20 cellular contexts compared by ENCODE assay signal in the genomic region with DNA sequence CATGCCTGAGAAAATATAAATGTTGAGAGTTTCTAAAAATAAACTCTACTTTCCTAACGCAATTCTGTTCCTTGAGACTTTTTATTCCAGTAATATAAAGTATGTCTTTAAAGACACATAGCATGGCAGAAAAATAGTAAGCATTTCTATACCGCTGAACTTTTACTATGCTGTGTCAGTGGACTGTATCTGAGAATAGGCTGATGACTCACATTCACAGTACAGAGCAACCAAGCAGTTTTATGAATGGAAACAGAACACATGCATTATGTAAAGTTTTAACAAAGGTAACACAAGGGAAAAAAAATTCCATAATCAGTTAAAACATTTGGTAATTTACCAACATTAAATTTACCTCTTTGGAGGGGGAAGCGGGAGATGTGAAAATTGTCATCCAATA. TPM values are rescaled to one million over a fixed set of nuclear protein-coding genes. Genes with fewer than 3 reads are reported as not detected.
DNase-seq lines count a peak whose midpoint lies in the region; TF ChIP-seq lines count a peak whose summit lies in the region.
"Had no signal": no experiment of that assay in that cellular context is flagged by ENCODE, and none has a peak within 500 bp of the region (broad histone marks: within the 10 kb centered on the region; RNA-seq: fewer than 3 reads in every experiment).

No MANE protein-coding gene starts in this region.

- H3K27me3 Mint-ChIP-seq in MCF 10A (ENCODE audit: insufficient read depth, unreplicated experiment) (no peaks in the 10 kb centered on the region), type B pancreatic cell (no peaks in the 10 kb centered on the region)
- H3K27me3 Mint-ChIP-seq: activated naive CD8-positive, alpha-beta T cell; IgD-negative memory B cell had no signal

- no peaks in the 10 kb centered on the region for H3K4me1 ChIP-seq in breast epithelium

- no peaks in the 10 kb centered on the region for H3K9me3 ChIP-seq in breast epithelium
- H3K9me3 ChIP-seq: stomach had no signal

- intact Hi-C loops in MCF 10A (cut with micrococcal nuclease) (no loop called here), breast epithelium (cut with DNase I; ENCODE audit: low total_unique reads) (no loop called here), posterior vena cava (cut with DNase I) (no loop called here)

- no peaks in the 10 kb centered on the region for H3K36me3 ChIP-seq in breast epithelium

- H3K27ac ChIP-seq in breast epithelium = no peak overlapping the region
- H3K27ac ChIP-seq: stomach had no signal

- H3K9me3 Mint-ChIP-seq in MCF 10A (ENCODE audit: unreplicated experiment) (no peaks in the 10 kb centered on the region), type B pancreatic cell (no peaks in the 10 kb centered on the region)
- H3K9me3 Mint-ChIP-seq: IgD-negative memory B cell, immature natural killer cell, WTC11 had no signal

- H3K27ac Mint-ChIP-seq in MCF 10A (ENCODE audit: low read depth, unreplicated experiment) (no peak overlapping the region), type B pancreatic cell (peak overlapping the region; percentile 54)
- H3K27ac Mint-ChIP-seq: activated naive CD8-positive, alpha-beta T cell; IgD-negative memory B cell; WTC11 had no signal

- CTCF ChIA-PET in MCF 10A (lab: Yijun Ruan, JAX) = interaction anchor here (0.6 kb wide), 1 partner anchor 322 kb away, joined by 3 read pairs; no protein-coding TSS in a partner anchor
- CTCF ChIA-PET in HEK293T (lab: Yijun Ruan, JAX) = no interaction called here

- TF ChIP-seq CTCF in MCF 10A (IDR thresholded peaks at IDR 0.05; ENCODE audit: unreplicated experiment) (no peak), breast epithelium (IDR thresholded peaks at IDR 0.05) (no peak), fibroblast of villous mesenchyme (IDR thresholded peaks at IDR 0.05; ENCODE audit: insufficient read depth, low read depth, low read length) (no peak), type B pancreatic cell (conservative IDR thresholded peaks at IDR 0.05) (no peak)

- H3K4me3 Mint-ChIP-seq in MCF 10A (ENCODE audit: unreplicated experiment) (no peak overlapping the region), type B pancreatic cell (no peak overlapping the region)
- H3K4me3 Mint-ChIP-seq: activated naive CD8-positive, alpha-beta T cell; IgD-negative memory B cell; immature natural killer cell; WTC11 had no signal

- BruUV-seq in MCF 10A (replicated peaks; lab: Mats Ljungman, UMichigan) = no TSS peak

- TF ChIP-seq POLR2A in breast epithelium (IDR thresholded peaks at IDR 0.05) = no peak

- POLR2A ChIA-PET in MCF 10A (lab: Yijun Ruan, JAX) = interaction anchor here (1.2 to 2.2 kb wide), 2 partner anchors 14 to 245 kb away, joined by 4 to 6 read pairs; partner anchors contain the start of genes MRPL57 and SKA3
- POLR2A ChIA-PET in HEK293T (lab: Yijun Ruan, JAX) = no interaction called here

- H3K4me1 Mint-ChIP-seq in MCF 10A (ENCODE audit: insufficient read depth, unreplicated experiment) (peaks cover 5% of the 10 kb centered on the region), type B pancreatic cell (ENCODE audit: unreplicated experiment) (no peaks in the 10 kb centered on the region)
- H3K4me1 Mint-ChIP-seq: WTC11 had no signal

- H3K36me3 Mint-ChIP-seq in MCF 10A (ENCODE audit: insufficient read depth, unreplicated experiment) = no peaks in the 10 kb centered on the region
- peaks cover 12% of the 10 kb centered on the region for H3K36me3 Mint-ChIP-seq in type B pancreatic cell
- H3K36me3 Mint-ChIP-seq: WTC11 had no signal

- H3K27me3 ChIP-seq in breast epithelium = no peaks in the 10 kb centered on the region
- H3K27me3 ChIP-seq: stomach had no signal

- DNase-seq in MCF 10A (ENCODE audit: unreplicated experiment) = peak; percentile 24
- DNase-seq in breast epithelium (ENCODE audit: low spot score in 2 of 2) = no peak
- peak; percentile 6 for DNase-seq in amniotic stem cell (lab: John Stamatoyannopoulos, UW)
- peak; percentile 37 for DNase-seq in fibroblast of villous mesenchyme (ENCODE audit: low read depth)
- DNase-seq in type B pancreatic cell (ENCODE audit: extremely low spot score, unreplicated experiment) = no peak
- no peak for DNase-seq in posterior vena cava (ENCODE audit: low spot score)
- DNase-seq in HEK293T (ENCODE audit: extremely low spot score) = no peak
- no peak for DNase-seq in activated CD8-positive, alpha-beta memory T cell treated with anti-CD3 and anti-CD28 coated beads, Interleukin-2, amount 50 U/mL, for 48 hours
- DNase-seq: activated CD8-positive, alpha-beta memory T cell treated with anti-CD3 and anti-CD28 coated beads, Interleukin-2, amount 50 U/mL, for 4 hours; cortex of kidney; immature natural killer cell; midbrain; NCI-H1417 treated with DMSO at 0.1 percent for 48 hours; NCI-H510A treated with DMSO at 0.1 percent for 48 hours; OCI-M1; small intestine; stomach had no signal

- H3K4me3 ChIP-seq in breast epithelium (no peak overlapping the region), fibroblast of villous mesenchyme (ENCODE audit: low read depth, low read length) (no peak overlapping the region)
- H3K4me3 ChIP-seq: stomach had no signal

TF ChIP-seq in HEK293T, 16 proteins besides CTCF, POLR2A, EP300 and RAD21:
- no peak for TF ChIP-seq L3MBTL2 (conservative IDR thresholded peaks at IDR 0.05)
- no peak for TF ChIP-seq SP1 (IDR thresholded peaks at IDR 0.05)
- no peak for TF ChIP-seq ZNF384 (IDR thresholded peaks at IDR 0.05)
- no peak for TF ChIP-seq TARDBP (IDR thresholded peaks at IDR 0.05)
- TF ChIP-seq LEF1 (IDR thresholded peaks at IDR 0.05; ENCODE audit: borderline replicate concordance) = no peak
- no peak for TF ChIP-seq ELF4 (IDR thresholded peaks at IDR 0.05)
- TF ChIP-seq SUZ12 (IDR thresholded peaks at IDR 0.05) = no peak
- TF ChIP-seq FOXA1 (IDR thresholded peaks at IDR 0.05) = no peak
- TF ChIP-seq ARNT (IDR thresholded peaks at IDR 0.05) = no peak
- no peak for TF ChIP-seq NFRKB (IDR thresholded peaks at IDR 0.05)
- no peak for TF ChIP-seq FOXK2 (IDR thresholded peaks at IDR 0.05)
- TF ChIP-seq CTBP1 (IDR thresholded peaks at IDR 0.05; ENCODE audit: borderline replicate concordance) = no peak
- TF ChIP-seq HDGF (IDR thresholded peaks at IDR 0.05; ENCODE audit: borderline replicate concordance) = no peak
- TF ChIP-seq BHLHE40 (IDR thresholded peaks at IDR 0.05; ENCODE audit: borderline replicate concordance) = no peak
- TF ChIP-seq FOXM1 (IDR thresholded peaks at IDR 0.05; ENCODE audit: borderline replicate concordance) = no peak
- no peak for TF ChIP-seq PKNOX1 (IDR thresholded peaks at IDR 0.05)

RNA-seq across cellular contexts. Expression of gene ZDHHC20, which starts 38.4 kb away (rescaled TPM):
- total RNA-seq in MCF 10A (2022) (33.5 and 42.2 TPM in 2 replicates), breast epithelium (10 to 100 TPM; 50.9 to 79.0 (median 57.7) TPM), fibroblast of villous mesenchyme (88.3 and 137 TPM in 2 replicates), type B pancreatic cell (ENCODE audit: low replicate concordance) (78.2 and 98.0 TPM in 2 replicates), posterior vena cava (10 to 100 TPM; 57.6 to 60.4 TPM)

Comparison
In these comparisons a context has a peak if more than half of its experiments do, and no peak if none do; other contexts are left out.
1. DNase-seq: peak in MCF 10A (single experiment), amniotic stem cell (single experiment) and fibroblast of villous mesenchyme (single experiment); none in breast epithelium (0 of 2), type B pancreatic cell (single experiment), posterior vena cava (single experiment), HEK293T (single experiment) and activated CD8-positive, alpha-beta memory T cell treated with anti-CD3 and anti-CD28 coated beads, Interleukin-2, amount 50 U/mL, for 48 hours (single experiment).